In genomic region chr20:43586641-43587040, GRCh38 we compare ENCODE assay signal across 17 cellular contexts. TPM values are rescaled to one million over a fixed set of nuclear protein-coding genes. Genes with fewer than 3 reads are reported as not detected.
DNase-seq lines count a peak whose midpoint lies in the region; ATAC-seq and TF ChIP-seq lines count a peak whose summit lies in the region.
"Had no signal": no experiment of that assay in that cellular context is flagged by ENCODE, and none has a peak within 500 bp of the region (broad histone marks: within the 10 kb centered on the region; RNA-seq: fewer than 3 reads in every experiment).

No MANE protein-coding gene starts in this region.

- H3K4me3 ChIP-seq in gastroesophageal sphincter, result no peak overlapping the region
- H3K4me3 ChIP-seq: A549 had no signal

- CTCF ChIA-PET in HEK293T (lab: Yijun Ruan, JAX), result interaction anchor here (1.2 kb wide), 1 partner anchor 138 kb away, joined by 3 read pairs; no protein-coding TSS in a partner anchor

- no peak for TF ChIP-seq POLR2A in gastroesophageal sphincter (IDR thresholded peaks at IDR 0.05)

- no peak for TF ChIP-seq CTCF in gastroesophageal sphincter (IDR thresholded peaks at IDR 0.05)

- peak; percentile 3 for DNase-seq in HEK293T (ENCODE audit: extremely low spot score)
- DNase-seq in cerebellum (ENCODE audit: low spot score), result peak; percentile 72
- DNase-seq in medulla oblongata (ENCODE audit: extremely low spot score), result peak; percentile 61
- DNase-seq in NCI-H2171 treated with DMSO at 0.1 percent for 48 hours (lab: John Stamatoyannopoulos, UW), result no peak
- DNase-seq in kidney tubule cell (ENCODE audit: low spot score), result no peak
- DNase-seq: BE2C; CD8-positive, alpha-beta T cell; COR-L47; DMS153; DMS79 treated with DMSO at 0.1 percent for 48 hours; GF-D8; HCEC 1CT; IMR-90 had no signal

- no peak for TF ChIP-seq EP300 in gastroesophageal sphincter (IDR thresholded peaks at IDR 0.05)

- no peaks in the 10 kb centered on the region for H3K27me3 ChIP-seq in gastroesophageal sphincter
- H3K27me3 ChIP-seq: BE2C had no signal

- WGBS in gastroesophageal sphincter (ENCODE audit: low coverage in 1 of 2), 2 donors, result 84% methylated on average over 8 of the region's 8 CpGs; no CpG with 5 or more reads in 1 of the 2 donors

- ATAC-seq in GM18873 (IDR thresholded peaks at IDR 0.05; ENCODE audit: low FRiP score, unreplicated experiment), result no peak
- no peak for ATAC-seq in gastroesophageal sphincter
- ATAC-seq: A549; CD8-positive, alpha-beta T cell had no signal

- H3K36me3 ChIP-seq in gastroesophageal sphincter, result no peaks in the 10 kb centered on the region
- H3K36me3 ChIP-seq: BE2C had no signal

- POLR2A ChIA-PET in HEK293T (lab: Yijun Ruan, JAX), result no interaction called here

- H3K27ac ChIP-seq in gastroesophageal sphincter, result no peak overlapping the region
- H3K27ac ChIP-seq: A549, C4-2B had no signal

- H3K9me3 ChIP-seq in gastroesophageal sphincter, result no peaks in the 10 kb centered on the region
- H3K9me3 ChIP-seq: A549, BE2C had no signal

- H3K4me1 ChIP-seq in gastroesophageal sphincter, result peaks cover 0 to 12% (median 5%) of the 10 kb centered on the region in 3 donors

TF ChIP-seq in HEK293T, 16 proteins besides CTCF, POLR2A, EP300 and RAD21:
- TF ChIP-seq ELF4 (IDR thresholded peaks at IDR 0.05) (no peak), FOXA1 (IDR thresholded peaks at IDR 0.05) (no peak), PKNOX1 (IDR thresholded peaks at IDR 0.05) (no peak), ARNT (IDR thresholded peaks at IDR 0.05) (no peak), CTBP1 (IDR thresholded peaks at IDR 0.05; ENCODE audit: borderline replicate concordance) (no peak), ZNF384 (IDR thresholded peaks at IDR 0.05) (no peak), TARDBP (IDR thresholded peaks at IDR 0.05) (no peak), LEF1 (IDR thresholded peaks at IDR 0.05; ENCODE audit: borderline replicate concordance) (no peak)

RNA-seq across cellular contexts. Expression of gene IFT52, which starts 4.1 kb away (rescaled TPM):
- 46.0 TPM for total RNA-seq in cerebellum
- total RNA-seq in gastroesophageal sphincter, result 10 to 100 TPM; 13.6 to 22.1 (median 16.7) TPM

RNA-seq across cellular contexts. Expression of gene SGK2, which starts 27.8 kb away (rescaled TPM):
- total RNA-seq in cerebellum (2.3 TPM), gastroesophageal sphincter (1 to 10 TPM in 1 of 4 donors, under 1 TPM in 1, not detected in 2; 0.16 to 2.2 TPM)

Comparison
In these comparisons a context has a peak if more than half of its experiments do, and no peak if none do; other contexts are left out.
1. DNase-seq: peak in HEK293T (single experiment), cerebellum (single experiment) and medulla oblongata (single experiment); none in NCI-H2171 treated with DMSO at 0.1 percent for 48 hours (single experiment) and kidney tubule cell (single experiment).